In genomic region chr13:109789262-109789661, GRCh38 we compare ENCODE assay signal across 1 cellular context.
TF ChIP-seq lines count a peak whose summit lies in the region.

No MANE protein-coding gene starts in this region.

TF ChIP-seq in A549, 52 proteins besides CTCF, POLR2A, EP300 and RAD21 (continued from another document):
- TF ChIP-seq ATOH8 (CRISPR knock-in tag; IDR thresholded peaks at IDR 0.05; ENCODE audit: low read depth) (no peak), PBX3 (IDR thresholded peaks at IDR 0.05) (no peak), USF2 (IDR thresholded peaks at IDR 0.05) (no peak), HMGXB4 (CRISPR knock-in tag; IDR thresholded peaks at IDR 0.05; ENCODE audit: borderline replicate concordance) (no peak), GATA3 (IDR thresholded peaks at IDR 0.05; ENCODE audit: borderline replicate concordance) (no peak)
